ENCODE assay signal across 13 cellular contexts in the genomic region with DNA sequence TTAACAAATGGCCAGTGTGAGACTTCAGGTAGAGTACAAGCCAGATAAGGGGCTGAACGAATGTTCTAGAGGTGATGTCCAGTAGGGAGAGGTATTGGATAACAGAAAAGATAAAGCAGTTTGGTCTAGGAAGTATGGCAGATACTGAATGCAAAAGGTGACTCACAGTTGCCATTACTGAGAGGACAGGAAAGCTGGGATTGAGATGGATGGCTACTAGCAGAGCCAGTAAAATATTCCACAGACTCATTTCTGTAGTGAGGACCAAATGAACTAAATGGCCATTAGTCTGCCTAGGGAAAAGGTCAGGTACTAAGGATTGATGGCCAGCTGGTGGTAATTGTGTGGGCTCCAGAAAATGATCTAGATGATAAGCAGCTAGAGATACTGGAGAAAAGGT. TPM values are rescaled to one million over a fixed set of nuclear protein-coding genes. Genes with fewer than 3 reads are reported as not detected.
DNase-seq lines count a peak whose midpoint lies in the region; ATAC-seq and TF ChIP-seq lines count a peak whose summit lies in the region.
"Had no signal": no experiment of that assay in that cellular context is flagged by ENCODE, and none has a peak within 500 bp of the region (broad histone marks: within the 10 kb centered on the region; RNA-seq: fewer than 3 reads in every experiment).

No MANE protein-coding gene starts in this region.

- H3K4me3 ChIP-seq in HEK293 (ENCODE audit: low read depth, low read length) (no peak overlapping the region), RWPE2 (ENCODE audit: severe bottlenecking) (no peak overlapping the region), epithelial cell of esophagus (ENCODE audit: low read length) (no peak overlapping the region)

- H3K36me3 Mint-ChIP-seq in progenitor cell of endocrine pancreas (ENCODE audit: insufficient read depth), result no peaks in the 10 kb centered on the region

- H3K27me3 ChIP-seq in RWPE2 (ENCODE audit: insufficient read depth, poor library complexity, severe bottlenecking), result no peaks in the 10 kb centered on the region

- no peak for TF ChIP-seq CTCF in HEK293 (tag by site-specific recombination; IDR thresholded peaks at IDR 0.05)
- TF ChIP-seq CTCF in RWPE2 (IDR thresholded peaks at IDR 0.05; ENCODE audit: poor library complexity, severe bottlenecking), result no peak
- TF ChIP-seq CTCF in epithelial cell of esophagus (IDR thresholded peaks at IDR 0.05; ENCODE audit: insufficient read depth, low read depth, low read length, missing control alignments), result no peak
- TF ChIP-seq CTCF in progenitor cell of endocrine pancreas (IDR thresholded peaks at IDR 0.05; ENCODE audit: unreplicated experiment), result no peak

- H3K27ac ChIP-seq in HEK293 (ENCODE audit: extremely low read depth, low read depth, low read length) (no peak overlapping the region), RWPE2 (ENCODE audit: poor library complexity, severe bottlenecking) (no peak overlapping the region)

- no peaks in the 10 kb centered on the region for H3K27me3 Mint-ChIP-seq in progenitor cell of endocrine pancreas
- H3K27me3 Mint-ChIP-seq: activated CD4-positive, alpha-beta T cell treated with anti-CD3 and anti-CD28 coated beads, Interleukin-2, amount 10 ng/mL, durations not matched to agents 7 days and 5 days; memory B cell had no signal

- no peak overlapping the region for H3K4me3 Mint-ChIP-seq in progenitor cell of endocrine pancreas (ENCODE audit: low read depth)
- H3K4me3 Mint-ChIP-seq: activated CD4-positive, alpha-beta T cell treated with anti-CD3 and anti-CD28 coated beads, Interleukin-2, amount 10 ng/mL, durations not matched to agents 7 days and 5 days; memory B cell had no signal

- H3K9me3 ChIP-seq in HEK293 (ENCODE audit: control insufficient read depth, insufficient read depth, low read depth, low read length) (no peaks in the 10 kb centered on the region), RWPE2 (ENCODE audit: severe bottlenecking) (no peaks in the 10 kb centered on the region)

- H3K4me1 Mint-ChIP-seq in progenitor cell of endocrine pancreas (ENCODE audit: low read depth), result peaks cover 17% of the 10 kb centered on the region

- POLR2A ChIA-PET in HEK293 (lab: Yijun Ruan, JAX), result no interaction called here

- H3K36me3 ChIP-seq in HEK293 (ENCODE audit: control insufficient read depth in 2 of 2, insufficient read depth in 1 of 2, low read length in 2 of 2) (peaks cover 0 to 8% of the 10 kb centered on the region in 2 experiments; a peak in 2 of 3 replicates), RWPE2 (ENCODE audit: low read depth) (peaks cover 3% of the 10 kb centered on the region; the same call in 1 of the 2 replicates)

- CTCF ChIA-PET in HEK293 (lab: Yijun Ruan, JAX), result interaction anchor here (0.7 to 1.7 kb wide), 5 partner anchors 60 to 202 kb away, joined by 3 to 6 read pairs (median 3); no protein-coding TSS in a partner anchor

- no peak for DNase-seq in RWPE2 (ENCODE audit: low spot score)
- peak; percentile 41 for DNase-seq in epithelial cell of esophagus (ENCODE audit: low read depth)
- no peak for DNase-seq in progenitor cell of endocrine pancreas (ENCODE audit: low spot score, unreplicated experiment)
- DNase-seq in amniotic stem cell (lab: John Stamatoyannopoulos, UW), result no peak
- DNase-seq: activated CD4-positive, alpha-beta T cell treated with anti-CD3 and anti-CD28 coated beads, Interleukin-2, amount 10 ng/mL, durations not matched to agents 7 days and 5 days; erythroblast; NCI-H2029 treated with DMSO at 0.1 percent for 48 hours; occipital lobe had no signal

- no peaks in the 10 kb centered on the region for H3K9me3 Mint-ChIP-seq in progenitor cell of endocrine pancreas (ENCODE audit: low read depth)
- H3K9me3 Mint-ChIP-seq: activated CD4-positive, alpha-beta T cell treated with anti-CD3 and anti-CD28 coated beads, Interleukin-2, amount 10 ng/mL, durations not matched to agents 7 days and 5 days; memory B cell had no signal

- H3K4me1 ChIP-seq in HEK293 (ENCODE audit: control insufficient read depth, insufficient read depth, low read length) (peaks cover 4% of the 10 kb centered on the region; the same call in 1 of the 2 replicates), RWPE2 (ENCODE audit: insufficient read depth, poor library complexity, severe bottlenecking) (peaks cover 10% of the 10 kb centered on the region)

- ATAC-seq in RWPE2 (ENCODE audit: low read depth) (peak; percentile 46; the same call in 1 of the 3 replicates), GM21381 (IDR thresholded peaks at IDR 0.05; ENCODE audit: unreplicated experiment) (no peak), GM19467 (IDR thresholded peaks at IDR 0.05; ENCODE audit: unreplicated experiment) (no peak)

- peak overlapping the region; percentile 5 for H3K27ac Mint-ChIP-seq in progenitor cell of endocrine pancreas
- H3K27ac Mint-ChIP-seq: activated CD4-positive, alpha-beta T cell treated with anti-CD3 and anti-CD28 coated beads, Interleukin-2, amount 10 ng/mL, durations not matched to agents 7 days and 5 days; memory B cell had no signal

TF ChIP-seq in HEK293, 187 proteins besides CTCF, POLR2A, EP300 and RAD21 (continues in another document):
- TF ChIP-seq BCL11B (tag by site-specific recombination; IDR thresholded peaks at IDR 0.05; ENCODE audit: low read depth) (no peak), YY1 (tag by site-specific recombination; IDR thresholded peaks at IDR 0.05) (no peak), ZNF2 (tag by site-specific recombination; IDR thresholded peaks at IDR 0.05) (0 out of 2 replicates have a peak, but pooled peaks have one; percentile 36), ZNF146 (tag by site-specific recombination; IDR thresholded peaks at IDR 0.05) (no peak), ZNF677 (tag by site-specific recombination; IDR thresholded peaks at IDR 0.05) (no peak), ZNF366 (tag by site-specific recombination; conservative IDR thresholded peaks at IDR 0.05) (peak; percentile 48; the same call in 1 of the 2 replicates), SETDB1 (IDR thresholded peaks at IDR 0.05; ENCODE audit: insufficient read length, low read length) (no peak), ZNF610 (tag by site-specific recombination; IDR thresholded peaks at IDR 0.05; ENCODE audit: borderline replicate concordance) (no peak), ZBTB48 (tag by site-specific recombination; IDR thresholded peaks at IDR 0.05) (no peak), ZFP37 (tag by site-specific recombination; IDR thresholded peaks at IDR 0.05) (0 out of 2 replicates have a peak, but pooled peaks have one; percentile 23), ZBTB17 (tag by site-specific recombination; IDR thresholded peaks at IDR 0.05) (peak; percentile 31; the same call in 1 of the 2 replicates), ZNF707 (tag by site-specific recombination; IDR thresholded peaks at IDR 0.05) (no peak), ZNF654 (tag by site-specific recombination; IDR thresholded peaks at IDR 0.05; ENCODE audit: low read depth) (peak; percentile 59), ZNF768 (tag by site-specific recombination; IDR thresholded peaks at IDR 0.05) (no peak), ZNF701 (tag by site-specific recombination; IDR thresholded peaks at IDR 0.05) (no peak), ZNF529 (tag by site-specific recombination; IDR thresholded peaks at IDR 0.05; ENCODE audit: insufficient replicate concordance) (no peak), SP2 (tag by site-specific recombination; IDR thresholded peaks at IDR 0.05) (no peak), ZEB2 (tag by site-specific recombination; IDR thresholded peaks at IDR 0.05) (no peak; the same call in 1 of the 2 replicates), ZNF223 (tag by site-specific recombination; IDR thresholded peaks at IDR 0.05) (no peak)
- TF ChIP-seq, protein P1, sequence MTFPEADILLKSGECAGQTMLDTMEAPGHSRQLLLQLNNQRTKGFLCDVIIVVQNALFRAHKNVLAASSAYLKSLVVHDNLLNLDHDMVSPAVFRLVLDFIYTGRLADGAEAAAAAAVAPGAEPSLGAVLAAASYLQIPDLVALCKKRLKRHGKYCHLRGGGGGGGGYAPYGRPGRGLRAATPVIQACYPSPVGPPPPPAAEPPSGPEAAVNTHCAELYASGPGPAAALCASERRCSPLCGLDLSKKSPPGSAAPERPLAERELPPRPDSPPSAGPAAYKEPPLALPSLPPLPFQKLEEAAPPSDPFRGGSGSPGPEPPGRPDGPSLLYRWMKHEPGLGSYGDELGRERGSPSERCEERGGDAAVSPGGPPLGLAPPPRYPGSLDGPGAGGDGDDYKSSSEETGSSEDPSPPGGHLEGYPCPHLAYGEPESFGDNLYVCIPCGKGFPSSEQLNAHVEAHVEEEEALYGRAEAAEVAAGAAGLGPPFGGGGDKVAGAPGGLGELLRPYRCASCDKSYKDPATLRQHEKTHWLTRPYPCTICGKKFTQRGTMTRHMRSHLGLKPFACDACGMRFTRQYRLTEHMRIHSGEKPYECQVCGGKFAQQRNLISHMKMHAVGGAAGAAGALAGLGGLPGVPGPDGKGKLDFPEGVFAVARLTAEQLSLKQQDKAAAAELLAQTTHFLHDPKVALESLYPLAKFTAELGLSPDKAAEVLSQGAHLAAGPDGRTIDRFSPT (tag by site-specific recombination; IDR thresholded peaks at IDR 0.05), result 0 out of 2 replicates have a peak, but pooled peaks have one; percentile 19
- TF ChIP-seq, protein P2, sequence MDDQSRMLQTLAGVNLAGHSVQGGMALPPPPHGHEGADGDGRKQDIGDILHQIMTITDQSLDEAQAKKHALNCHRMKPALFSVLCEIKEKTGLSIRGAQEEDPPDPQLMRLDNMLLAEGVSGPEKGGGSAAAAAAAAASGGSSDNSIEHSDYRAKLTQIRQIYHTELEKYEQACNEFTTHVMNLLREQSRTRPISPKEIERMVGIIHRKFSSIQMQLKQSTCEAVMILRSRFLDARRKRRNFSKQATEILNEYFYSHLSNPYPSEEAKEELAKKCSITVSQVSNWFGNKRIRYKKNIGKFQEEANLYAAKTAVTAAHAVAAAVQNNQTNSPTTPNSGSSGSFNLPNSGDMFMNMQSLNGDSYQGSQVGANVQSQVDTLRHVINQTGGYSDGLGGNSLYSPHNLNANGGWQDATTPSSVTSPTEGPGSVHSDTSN (CRISPR knock-in tag; IDR thresholded peaks at IDR 0.05), result no peak
- TF ChIP-seq, protein P3, sequence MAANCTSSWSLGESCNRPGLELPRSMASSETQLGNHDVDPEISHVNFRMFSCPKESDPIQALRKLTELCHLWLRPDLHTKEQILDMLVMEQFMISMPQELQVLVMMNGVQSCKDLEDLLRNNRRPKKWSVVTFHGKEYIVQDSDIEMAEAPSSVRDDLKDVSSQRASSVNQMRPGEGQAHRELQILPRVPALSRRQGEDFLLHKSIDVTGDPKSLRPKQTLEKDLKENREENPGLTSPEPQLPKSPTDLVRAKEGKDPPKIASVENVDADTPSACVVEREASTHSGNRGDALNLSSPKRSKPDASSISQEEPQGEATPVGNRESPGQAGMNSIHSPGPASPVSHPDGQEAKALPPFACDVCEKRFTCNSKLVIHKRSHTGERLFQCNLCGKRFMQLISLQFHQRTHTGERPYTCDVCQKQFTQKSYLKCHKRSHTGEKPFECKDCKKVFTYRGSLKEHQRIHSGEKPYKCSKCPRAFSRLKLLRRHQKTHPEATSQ (tag by site-specific recombination; IDR thresholded peaks at IDR 0.05), result no peak

RNA-seq across cellular contexts. Expression of a gene that starts 11.5 kb away (rescaled TPM):
- 31.2 and 31.5 TPM in 2 replicates for total RNA-seq in progenitor cell of endocrine pancreas

RNA-seq across cellular contexts. Expression of a gene that starts 21.6 kb away (rescaled TPM):
- total RNA-seq in progenitor cell of endocrine pancreas, result not detected in 2 replicates
- total RNA-seq: occipital lobe; T-helper 2 cell treated with Interferon-gamma antibody and Interleukin-4, amounts not matched to agents 100 ng/mL and 5 ng/mL, for 36 hours had no signal
